8 cellular contexts compared by ENCODE assay signal in the genomic region with DNA sequence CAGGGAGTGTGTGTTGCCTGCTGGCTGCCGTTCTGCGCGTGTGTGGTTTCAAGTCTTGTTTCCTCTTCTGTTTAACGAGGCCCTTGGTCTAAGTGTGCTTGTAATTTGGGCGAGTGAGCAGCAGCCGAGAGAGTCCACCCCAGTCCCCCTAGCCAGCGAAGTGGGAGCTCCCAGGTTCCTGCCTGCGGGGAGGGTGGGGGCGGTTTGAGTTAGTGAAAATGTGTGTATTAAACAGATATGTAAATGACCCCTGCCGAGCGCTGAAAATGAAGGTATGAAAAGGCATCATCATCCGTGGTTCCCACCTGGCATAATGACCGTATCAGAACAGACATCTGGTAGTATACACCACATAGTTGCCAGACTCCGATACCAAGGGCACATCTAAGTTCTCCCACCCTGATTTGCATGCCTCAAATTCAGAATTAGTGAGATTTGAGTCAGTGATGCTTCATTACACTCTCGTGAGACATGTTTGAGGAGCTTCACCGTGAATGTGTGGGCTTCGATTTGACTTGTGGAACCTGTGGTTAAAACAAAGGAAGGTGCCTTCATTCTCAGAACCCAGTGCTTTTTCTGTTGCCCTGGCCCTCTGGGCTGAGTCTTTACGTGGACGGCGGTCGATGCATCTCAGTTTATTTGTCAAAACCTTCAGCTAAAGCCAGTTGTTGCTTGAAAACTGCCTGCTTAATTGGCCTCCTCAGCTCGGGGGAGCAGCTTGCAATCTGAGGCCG.
DNase-seq lines count a peak whose midpoint lies in the region; ATAC-seq and TF ChIP-seq lines count a peak whose summit lies in the region.
"Had no signal": no experiment of that assay in that cellular context is flagged by ENCODE, and none has a peak within 500 bp of the region (broad histone marks: within the 10 kb centered on the region; RNA-seq: fewer than 3 reads in every experiment).

No MANE protein-coding gene starts in this region.

- peaks cover 47% of the 10 kb centered on the region for H3K4me1 Mint-ChIP-seq in activated CD4-positive, alpha-beta memory T cell treated with anti-CD3 and anti-CD28 coated beads for 36 hours (ENCODE audit: low read depth)
- H3K4me1 Mint-ChIP-seq in neural progenitor cell: peaks cover 50% of the 10 kb centered on the region

- no peaks in the 10 kb centered on the region for H3K9me3 Mint-ChIP-seq in activated CD4-positive, alpha-beta memory T cell treated with anti-CD3 and anti-CD28 coated beads for 36 hours
- no peaks in the 10 kb centered on the region for H3K9me3 Mint-ChIP-seq in neural progenitor cell

- no peaks in the 10 kb centered on the region for H3K9me3 ChIP-seq in neural progenitor cell (ENCODE audit: low read depth)
- no peaks in the 10 kb centered on the region for H3K9me3 ChIP-seq in vagina
- H3K9me3 ChIP-seq: heart left ventricle had no signal

- peaks cover 11% of the 10 kb centered on the region for H4K20me1 ChIP-seq in neural progenitor cell (ENCODE audit: low read depth)

- H3K27ac ChIP-seq in neural progenitor cell (no peak overlapping the region), vagina (no peak overlapping the region)

- TF ChIP-seq CTCF in neural progenitor cell (IDR thresholded peaks at IDR 0.05) (no peak), vagina (IDR thresholded peaks at IDR 0.05) (no peak)

- peak overlapping the region; percentile 70 for H3K4me3 Mint-ChIP-seq in activated CD4-positive, alpha-beta memory T cell treated with anti-CD3 and anti-CD28 coated beads for 36 hours
- H3K4me3 Mint-ChIP-seq in neural progenitor cell: no peak overlapping the region

- no peaks in the 10 kb centered on the region for H3K36me3 ChIP-seq in neural progenitor cell
- peaks cover 2 to 5% of the 10 kb centered on the region in 2 donors for H3K36me3 ChIP-seq in vagina

- H3K4me2 ChIP-seq in neural progenitor cell: no peak overlapping the region

- intact Hi-C loops in activated CD4-positive, alpha-beta memory T cell treated with anti-CD3 and anti-CD28 coated beads for 36 hours (cut with micrococcal nuclease): loop anchor here (1.0 to 5.0 kb wide), 5 partner anchors 11 to 272 kb away; no protein-coding TSS in a partner anchor
- intact Hi-C loops in vagina (cut with DNase I): loop anchor here (10.0 kb wide), 1 partner anchor 98 kb away; no protein-coding TSS in a partner anchor
- intact Hi-C loops in sciatic nerve (cut with DNase I): no loop called here

- H3K27me3 ChIP-seq in neural progenitor cell (no peaks in the 10 kb centered on the region), vagina (no peaks in the 10 kb centered on the region)
- H3K27me3 ChIP-seq: heart left ventricle had no signal

- H2AFZ ChIP-seq in neural progenitor cell (replicated peaks): no peak overlapping the region

- peaks cover 27% of the 10 kb centered on the region for H3K4me1 ChIP-seq in neural progenitor cell
- no peaks in the 10 kb centered on the region for H3K4me1 ChIP-seq in vagina

- CTCF ChIA-PET in activated CD4-positive, alpha-beta memory T cell treated with anti-CD3 and anti-CD28 coated beads for 36 hours (lab: Charles Lee): interaction anchor here (0.9 to 1.9 kb wide), 7 partner anchors 11 to 132 kb away, joined by 3 to 11 read pairs (median 6); no protein-coding TSS in a partner anchor

- peaks cover 37% of the 10 kb centered on the region for H3K36me3 Mint-ChIP-seq in activated CD4-positive, alpha-beta memory T cell treated with anti-CD3 and anti-CD28 coated beads for 36 hours
- H3K36me3 Mint-ChIP-seq in neural progenitor cell: peaks cover 14% of the 10 kb centered on the region

- TF ChIP-seq POLR2A in vagina (IDR thresholded peaks at IDR 0.05): no peak

- no peaks in the 10 kb centered on the region for H3K79me2 ChIP-seq in neural progenitor cell (ENCODE audit: low read depth)

- peak; percentile 89 for DNase-seq in activated CD4-positive, alpha-beta memory T cell treated with anti-CD3 and anti-CD28 coated beads for 36 hours
- DNase-seq in neural progenitor cell (ENCODE audit: low spot score) (no peak), vagina (ENCODE audit: extremely low spot score in 2 of 2) (no peak), sciatic nerve (ENCODE audit: low spot score) (no peak), HUDEP-2 (lab: John Stamatoyannopoulos, UW; ENCODE audit: unreplicated experiment in 76 of 76) (no peak)

- peak; percentile 93 for ATAC-seq in GM19395 (IDR thresholded peaks at IDR 0.05; ENCODE audit: unreplicated experiment)
- ATAC-seq in HG03064 (IDR thresholded peaks at IDR 0.05; ENCODE audit: low read depth, unreplicated experiment): peak; percentile 84
- ATAC-seq in sciatic nerve: no peak

- H3K4me3 ChIP-seq in neural progenitor cell (no peak overlapping the region), vagina (no peak overlapping the region)
- H3K4me3 ChIP-seq: heart left ventricle had no signal

- POLR2A ChIA-PET in activated CD4-positive, alpha-beta memory T cell treated with anti-CD3 and anti-CD28 coated beads for 36 hours (lab: Charles Lee): interaction anchor here (0.6 to 2.9 kb wide), 10 partner anchors 12 to 272 kb away, joined by 3 to 44 read pairs (median 8); no protein-coding TSS in a partner anchor

- H3K9ac ChIP-seq in neural progenitor cell: no peak overlapping the region

- peaks cover 13% of the 10 kb centered on the region for H3F3A ChIP-seq in neural progenitor cell (ENCODE audit: low read depth)

- H3K27me3 Mint-ChIP-seq in activated CD4-positive, alpha-beta memory T cell treated with anti-CD3 and anti-CD28 coated beads for 36 hours: no peaks in the 10 kb centered on the region
- peaks cover 2% of the 10 kb centered on the region for H3K27me3 Mint-ChIP-seq in neural progenitor cell (ENCODE audit: insufficient read depth, low read depth)

- peak overlapping the region; percentile 98 for H3K27ac Mint-ChIP-seq in activated CD4-positive, alpha-beta memory T cell treated with anti-CD3 and anti-CD28 coated beads for 36 hours
- peak overlapping the region; percentile 69 for H3K27ac Mint-ChIP-seq in neural progenitor cell
